Comparison of ENCODE assay signal across 11 cellular contexts in genomic region chrX:133134282-133134681, GRCh38. TPM values are rescaled to one million over a fixed set of nuclear protein-coding genes. Genes with fewer than 3 reads are reported as not detected.
"Had no signal": no experiment of that assay in that cellular context is flagged by ENCODE, and none has a peak within 500 bp of the region (broad histone marks: within the 10 kb centered on the region; RNA-seq: fewer than 3 reads in every experiment).

No MANE protein-coding gene starts in this region.

- H2AFZ ChIP-seq: GM23338 had no signal

- H3K4me2 ChIP-seq: GM23338, KMS-11 had no signal

- DNase-seq: H9, HCEC 1CT, HFFc6, IMR-90, Karpas-422, KBM-7 had no signal

- FAIRE-seq: H1, H54 had no signal

- H3K9ac ChIP-seq: KMS-11 had no signal

- H3K27ac ChIP-seq: HL-60, KMS-11 had no signal

- ATAC-seq: GM23338 had no signal

- H3K4me3 ChIP-seq: GM23338 had no signal

RNA-seq across cellular contexts. Expression of gene USP26, which starts 37.4 kb away (rescaled TPM):
- total RNA-seq: GM23338, H1, H9, HFFc6, IMR-90 had no signal
- polyA plus RNA-seq: GM23338, H1, IMR-90 had no signal
